ENCODE assay signal across 17 cellular contexts in the genomic region with DNA sequence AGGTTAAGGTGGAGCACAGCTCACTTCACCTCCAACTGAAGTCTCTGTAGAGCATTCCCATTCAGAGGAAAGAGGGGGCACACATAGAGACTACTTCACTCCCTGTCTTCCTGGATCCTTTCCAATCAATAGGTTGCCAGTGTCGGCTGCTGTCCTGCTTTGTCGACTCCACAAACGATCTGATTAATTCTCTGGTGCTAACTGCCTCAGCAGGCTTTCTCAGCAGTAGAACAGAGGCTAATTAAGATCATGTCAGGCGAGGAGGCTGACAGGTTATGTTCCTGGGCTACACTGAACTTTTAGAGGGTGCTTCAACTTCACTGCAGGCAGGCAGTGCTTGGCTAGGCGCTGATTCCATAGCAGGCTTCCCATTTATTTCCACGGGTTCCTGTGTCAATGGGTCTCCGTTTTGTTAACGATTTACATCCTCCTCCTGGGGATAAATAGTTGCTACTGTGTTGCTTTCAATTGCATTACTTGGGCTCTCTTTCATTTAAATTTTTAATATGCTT.
"Had no signal": no experiment of that assay in that cellular context is flagged by ENCODE, and none has a peak within 500 bp of the region (broad histone marks: within the 10 kb centered on the region; RNA-seq: fewer than 3 reads in every experiment).

No MANE protein-coding gene starts in this region.

- FAIRE-seq: frontal cortex, kidney, urothelium cell line had no signal

- H3K4me1 ChIP-seq: heart right ventricle, right atrium auricular region had no signal

- H3K4me1 Mint-ChIP-seq: activated B cell treated with CpG ODN at 0.5 μM for 24 hours; activated CD4-positive, alpha-beta T cell treated with anti-CD3 and anti-CD28 coated beads, Interleukin-2, amount 10 ng/mL, durations not matched to agents 7 days and 5 days; activated naive CD4-positive, alpha-beta T cell treated with anti-CD3 and anti-CD28 coated beads, Interleukin-2, amount 10 ng/mL, durations not matched to agents 7 days and 5 days had no signal

- DNase-seq: activated B cell treated with CpG ODN at 0.5 μM for 24 hours; activated CD4-positive, alpha-beta T cell treated with anti-CD3 and anti-CD28 coated beads, Interleukin-2, amount 10 ng/mL, durations not matched to agents 7 days and 5 days; activated naive CD4-positive, alpha-beta T cell treated with anti-CD3 and anti-CD28 coated beads, Interleukin-2, amount 10 ng/mL, durations not matched to agents 7 days and 5 days; activated T-cell treated with anti-CD3 and anti-CD28 coated beads for 4 hours; central memory CD4-positive, alpha-beta T cell; effector CD8-positive, alpha-beta T cell; heart right ventricle; kidney; left ventricle myocardium superior; nephron progenitor cell; posterior cingulate gyrus had no signal

- H3K36me3 ChIP-seq: heart right ventricle, right atrium auricular region had no signal

- H3K4me3 ChIP-seq: coronary artery, heart right ventricle, right atrium auricular region, skin epidermis had no signal

- H3K9me3 Mint-ChIP-seq: activated B cell treated with CpG ODN at 0.5 μM for 24 hours; activated CD4-positive, alpha-beta T cell treated with anti-CD3 and anti-CD28 coated beads, Interleukin-2, amount 10 ng/mL, durations not matched to agents 7 days and 5 days; activated naive CD4-positive, alpha-beta T cell treated with anti-CD3 and anti-CD28 coated beads, Interleukin-2, amount 10 ng/mL, durations not matched to agents 7 days and 5 days; activated T-helper 2 cell treated with anti-CD3 and anti-CD28 coated beads, Interferon-gamma antibody, Interleukin-2, Interleukin-4, amounts not matched to agents 10 μg/mL and 5 μg/mL and 100 μg/mL, durations not matched to agents 14 hours and 24 hours and 36 hours had no signal

- H3K27ac Mint-ChIP-seq: activated B cell treated with CpG ODN at 0.5 μM for 24 hours; activated CD4-positive, alpha-beta T cell treated with anti-CD3 and anti-CD28 coated beads, Interleukin-2, amount 10 ng/mL, durations not matched to agents 7 days and 5 days; activated naive CD4-positive, alpha-beta T cell treated with anti-CD3 and anti-CD28 coated beads, Interleukin-2, amount 10 ng/mL, durations not matched to agents 7 days and 5 days; activated T-helper 2 cell treated with anti-CD3 and anti-CD28 coated beads, Interferon-gamma antibody, Interleukin-2, Interleukin-4, amounts not matched to agents 10 μg/mL and 5 μg/mL and 100 μg/mL, durations not matched to agents 14 hours and 24 hours and 36 hours; nephron progenitor cell had no signal

- H3K27me3 Mint-ChIP-seq: activated B cell treated with CpG ODN at 0.5 μM for 24 hours; activated CD4-positive, alpha-beta T cell treated with anti-CD3 and anti-CD28 coated beads, Interleukin-2, amount 10 ng/mL, durations not matched to agents 7 days and 5 days; activated naive CD4-positive, alpha-beta T cell treated with anti-CD3 and anti-CD28 coated beads, Interleukin-2, amount 10 ng/mL, durations not matched to agents 7 days and 5 days had no signal

- H3K27me3 ChIP-seq: heart right ventricle, right atrium auricular region had no signal

- H3K4me3 Mint-ChIP-seq: activated B cell treated with CpG ODN at 0.5 μM for 24 hours; activated CD4-positive, alpha-beta T cell treated with anti-CD3 and anti-CD28 coated beads, Interleukin-2, amount 10 ng/mL, durations not matched to agents 7 days and 5 days; activated naive CD4-positive, alpha-beta T cell treated with anti-CD3 and anti-CD28 coated beads, Interleukin-2, amount 10 ng/mL, durations not matched to agents 7 days and 5 days; nephron progenitor cell had no signal

- H3K9me3 ChIP-seq: heart right ventricle, right atrium auricular region had no signal

- H3K27ac ChIP-seq: coronary artery, heart right ventricle, right atrium auricular region, skin epidermis had no signal

- H3K36me3 Mint-ChIP-seq: activated naive CD4-positive, alpha-beta T cell treated with anti-CD3 and anti-CD28 coated beads, Interleukin-2, amount 10 ng/mL, durations not matched to agents 7 days and 5 days had no signal
